In genomic region chr15:41955807-41956525, GRCh38 we compare ENCODE assay signal across 2 cellular contexts.
TF ChIP-seq lines count a peak whose summit lies in the region.

No MANE protein-coding gene starts in this region.

TF ChIP-seq in IMR-90, 13 proteins besides CTCF, POLR2A, EP300 and RAD21 (continued from another document):
- TF ChIP-seq NFE2L2 (IDR thresholded peaks at IDR 0.05; ENCODE audit: low read depth, low read length) (no peak), MAFK (IDR thresholded peaks at IDR 0.05; ENCODE audit: low read depth, low read length) (no peak), ELK1 (IDR thresholded peaks at IDR 0.05; ENCODE audit: borderline replicate concordance, low read depth, low read length) (no peak), MAZ (IDR thresholded peaks at IDR 0.05; ENCODE audit: borderline replicate concordance, low read depth, low read length) (no peak), RFX5 (IDR thresholded peaks at IDR 0.05; ENCODE audit: low read depth, low read length) (no peak), SMC3 (IDR thresholded peaks at IDR 0.05; ENCODE audit: low read depth, low read length) (no peak)

TF ChIP-seq in endothelial cell of umbilical vein, 7 proteins besides CTCF, POLR2A, EP300 and RAD21 (continued from another document):
- TF ChIP-seq MAX (IDR thresholded peaks at IDR 0.05; ENCODE audit: insufficient read depth, insufficient read length) = no peak
- TF ChIP-seq JUN (IDR thresholded peaks at IDR 0.05; ENCODE audit: borderline replicate concordance, insufficient read depth, insufficient read length, low read depth) = no peak
- TF ChIP-seq GATA2 (IDR thresholded peaks at IDR 0.05; ENCODE audit: insufficient read depth, insufficient read length, low read depth, low read length) = no peak
- TF ChIP-seq MYC (IDR thresholded peaks at IDR 0.05; ENCODE audit: low read depth, low read length) = no peak
TF ChIP-seq in endothelial cell of umbilical vein: peak in this region for 0.
